In the genomic region with DNA sequence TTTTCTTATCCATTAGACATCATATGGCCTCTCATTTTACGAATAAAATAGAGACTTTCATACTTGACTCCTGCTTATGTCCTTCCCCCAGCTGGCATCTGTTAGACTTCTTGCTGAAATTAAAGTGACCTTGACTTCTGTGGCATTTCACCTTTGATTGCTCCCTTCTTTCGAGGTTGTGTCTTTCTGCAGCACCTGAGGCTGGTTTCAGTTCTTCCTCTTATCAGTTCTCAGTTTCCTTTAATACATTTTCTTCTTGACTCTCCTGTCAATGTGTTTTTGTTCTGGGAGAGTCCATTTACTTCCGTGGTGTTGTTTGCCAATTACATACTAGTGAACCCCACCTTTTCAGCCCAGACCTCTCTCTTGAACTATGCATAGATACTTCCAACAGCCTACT, we compare ENCODE assay signal across 1 cellular context.
TF ChIP-seq lines count a peak whose summit lies in the region.

No MANE protein-coding gene starts in this region.

TF ChIP-seq in H1, 55 proteins besides CTCF, POLR2A, EP300 and RAD21 (continued from another document):
- TF ChIP-seq, protein P1, sequence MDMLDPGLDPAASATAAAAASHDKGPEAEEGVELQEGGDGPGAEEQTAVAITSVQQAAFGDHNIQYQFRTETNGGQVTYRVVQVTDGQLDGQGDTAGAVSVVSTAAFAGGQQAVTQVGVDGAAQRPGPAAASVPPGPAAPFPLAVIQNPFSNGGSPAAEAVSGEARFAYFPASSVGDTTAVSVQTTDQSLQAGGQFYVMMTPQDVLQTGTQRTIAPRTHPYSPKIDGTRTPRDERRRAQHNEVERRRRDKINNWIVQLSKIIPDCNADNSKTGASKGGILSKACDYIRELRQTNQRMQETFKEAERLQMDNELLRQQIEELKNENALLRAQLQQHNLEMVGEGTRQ (IDR thresholded peaks at IDR 0.05; ENCODE audit: low read length): no peak
- TF ChIP-seq SUZ12 (IDR thresholded peaks at IDR 0.05; ENCODE audit: low read length): no peak
- no peak for TF ChIP-seq TAF7 (optimal IDR thresholded peaks at IDR 0.05; ENCODE audit: borderline replicate concordance, low read depth, low read length)
- TF ChIP-seq GTF2F1 (IDR thresholded peaks at IDR 0.05; ENCODE audit: borderline replicate concordance, low read depth, low read length): no peak
- TF ChIP-seq KDM5A (IDR thresholded peaks at IDR 0.05; ENCODE audit: low read length): no peak
- TF ChIP-seq JUN (IDR thresholded peaks at IDR 0.05; ENCODE audit: low read depth, low read length): no peak
- TF ChIP-seq BRCA1 (IDR thresholded peaks at IDR 0.05; ENCODE audit: low read depth, low read length): no peak
- TF ChIP-seq SRF (IDR thresholded peaks at IDR 0.05; ENCODE audit: low read depth, low read length): no peak
- TF ChIP-seq SIX5 (IDR thresholded peaks at IDR 0.05; ENCODE audit: low read depth, low read length): no peak
- TF ChIP-seq TAF1 (IDR thresholded peaks at IDR 0.05; ENCODE audit: low read depth, low read length): no peak
- no peak for TF ChIP-seq NANOG (IDR thresholded peaks at IDR 0.05; ENCODE audit: insufficient read depth, low read depth, low read length, poor library complexity, severe bottlenecking)
- no peak for TF ChIP-seq SP2 (IDR thresholded peaks at IDR 0.05; ENCODE audit: low read length)
- TF ChIP-seq POLR2AphosphoS5 (IDR thresholded peaks at IDR 0.05; ENCODE audit: low read depth, low read length): no peak
- TF ChIP-seq JUND (IDR thresholded peaks at IDR 0.05; ENCODE audit: low read length): no peak
- TF ChIP-seq CBX5 (IDR thresholded peaks at IDR 0.05; ENCODE audit: low read depth, low read length): no peak
- no peak for TF ChIP-seq EZH2 (IDR thresholded peaks at IDR 0.05; ENCODE audit: low read depth, low read length, severe bottlenecking)
- no peak for TF ChIP-seq SIN3A (conservative IDR thresholded peaks at IDR 0.05 in 1 of 2, IDR thresholded peaks at IDR 0.05 in 1 of 2; ENCODE audit: low read depth in 1 of 2, low read length in 2 of 2)
